ENCODE assay signal across 9 cellular contexts in the genomic region with DNA sequence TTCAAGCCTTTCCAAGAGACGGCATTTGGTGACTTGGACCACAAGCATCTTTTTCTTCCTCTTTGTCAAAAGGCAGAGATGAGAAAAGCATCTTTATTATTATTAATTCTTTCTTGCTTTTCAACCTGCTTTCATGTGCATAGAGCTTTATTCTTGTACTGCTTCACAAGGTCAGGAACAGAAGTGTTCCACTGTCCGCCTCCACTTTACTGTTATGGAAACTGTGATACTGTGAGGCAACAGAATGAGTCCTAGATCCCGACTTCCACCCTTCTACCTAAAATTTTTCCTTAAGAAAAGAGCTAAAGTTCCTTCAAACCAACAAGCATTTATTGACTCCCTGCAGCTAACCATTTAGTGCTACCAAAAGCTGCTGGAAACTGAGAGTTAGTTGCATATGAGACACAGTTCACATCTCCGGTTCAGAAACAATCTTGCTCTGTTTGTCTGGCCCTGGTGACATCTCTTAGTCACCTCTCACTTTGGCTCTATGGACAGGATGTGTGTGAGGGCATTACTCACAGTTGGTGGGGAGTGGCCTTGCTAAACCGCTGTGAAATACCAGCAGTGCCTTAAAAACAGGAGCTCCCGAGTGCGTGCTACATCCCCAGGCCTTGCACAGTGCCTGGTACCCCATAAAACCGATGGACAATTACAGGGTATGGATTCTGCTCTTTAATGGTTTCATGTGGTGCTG.
DNase-seq lines count a peak whose midpoint lies in the region; ATAC-seq, FAIRE-seq and TF ChIP-seq lines count a peak whose summit lies in the region.
"Had no signal": no experiment of that assay in that cellular context is flagged by ENCODE, and none has a peak within 500 bp of the region (broad histone marks: within the 10 kb centered on the region; RNA-seq: fewer than 3 reads in every experiment).

No MANE protein-coding gene starts in this region.

- DNase-seq in GM04503 (ENCODE audit: low read depth): peak; percentile 35
- DNase-seq in RCC 7860 (ENCODE audit: low spot score): peak; percentile 66
- no peak for DNase-seq in effector memory CD8-positive, alpha-beta T cell
- no peak for DNase-seq in nephron progenitor cell
- DNase-seq in NCI-H128 (lab: John Stamatoyannopoulos, UW; ENCODE audit: unreplicated experiment): no peak
- no peak for DNase-seq in stimulated activated CD4-positive, alpha-beta T cell treated with anti-CD3 and anti-CD28 coated beads, Interleukin-4, amount 100 ng/mL, for 4 hours

- H3K4me3 Mint-ChIP-seq in effector memory CD8-positive, alpha-beta T cell: no peak overlapping the region
- H3K4me3 Mint-ChIP-seq in nephron progenitor cell: no peak overlapping the region
- H3K4me3 Mint-ChIP-seq: activated naive CD4-positive, alpha-beta T cell treated with anti-CD3 and anti-CD28 coated beads, Interleukin-2, amount 50 U/mL, for 24 hours had no signal

- H3K36me3 Mint-ChIP-seq in effector memory CD8-positive, alpha-beta T cell (ENCODE audit: insufficient read depth): no peaks in the 10 kb centered on the region
- H3K36me3 Mint-ChIP-seq in nephron progenitor cell (ENCODE audit: low read depth): peaks cover 5% of the 10 kb centered on the region
- H3K36me3 Mint-ChIP-seq: activated naive CD4-positive, alpha-beta T cell treated with anti-CD3 and anti-CD28 coated beads, Interleukin-2, amount 50 U/mL, for 24 hours had no signal

- H3K4me1 Mint-ChIP-seq in effector memory CD8-positive, alpha-beta T cell (ENCODE audit: low read depth in 2 of 2): no peaks in the 10 kb centered on the region
- H3K4me1 Mint-ChIP-seq in nephron progenitor cell: peaks cover 69% of the 10 kb centered on the region
- H3K4me1 Mint-ChIP-seq: activated naive CD4-positive, alpha-beta T cell treated with anti-CD3 and anti-CD28 coated beads, Interleukin-2, amount 50 U/mL, for 24 hours had no signal

- no peaks in the 10 kb centered on the region for H3K9me3 Mint-ChIP-seq in effector memory CD8-positive, alpha-beta T cell
- no peaks in the 10 kb centered on the region for H3K9me3 Mint-ChIP-seq in nephron progenitor cell
- H3K9me3 Mint-ChIP-seq: activated naive CD4-positive, alpha-beta T cell treated with anti-CD3 and anti-CD28 coated beads, Interleukin-2, amount 50 U/mL, for 24 hours had no signal

- no peaks in the 10 kb centered on the region for H3K27me3 Mint-ChIP-seq in effector memory CD8-positive, alpha-beta T cell
- peaks cover 3% of the 10 kb centered on the region for H3K27me3 Mint-ChIP-seq in nephron progenitor cell (ENCODE audit: low read depth, poor library complexity)
- H3K27me3 Mint-ChIP-seq: activated naive CD4-positive, alpha-beta T cell treated with anti-CD3 and anti-CD28 coated beads, Interleukin-2, amount 50 U/mL, for 24 hours had no signal

- H3K27ac Mint-ChIP-seq in effector memory CD8-positive, alpha-beta T cell: no peak overlapping the region
- H3K27ac Mint-ChIP-seq in nephron progenitor cell: peak overlapping the region; percentile 79
- H3K27ac Mint-ChIP-seq: activated naive CD4-positive, alpha-beta T cell treated with anti-CD3 and anti-CD28 coated beads, Interleukin-2, amount 50 U/mL, for 24 hours had no signal

- TF ChIP-seq CTCF in nephron progenitor cell (IDR thresholded peaks at IDR 0.05): no peak

- FAIRE-seq in RCC 7860 (lab: Jason Lieb, UNC): peak; percentile 71

- peak; percentile 72 for ATAC-seq in effector memory CD8-positive, alpha-beta T cell (replicated peaks)
- ATAC-seq in GM19397 (IDR thresholded peaks at IDR 0.05; ENCODE audit: unreplicated experiment) (no peak), HG03097 (IDR thresholded peaks at IDR 0.05; ENCODE audit: low FRiP score, unreplicated experiment) (no peak)

Comparison
In these comparisons a context has a peak if more than half of its experiments do, and no peak if none do; other contexts are left out.
1. DNase-seq: peak in GM04503 (single experiment) and RCC 7860 (single experiment); none in effector memory CD8-positive, alpha-beta T cell (0 of 3), nephron progenitor cell (single experiment), NCI-H128 (single experiment) and stimulated activated CD4-positive, alpha-beta T cell treated with anti-CD3 and anti-CD28 coated beads, Interleukin-4, amount 100 ng/mL, for 4 hours (0 of 2).